ENCODE assay signal across 24 cellular contexts in genomic region chr3:100873624-100874023, GRCh38.
"Had no signal": no experiment of that assay in that cellular context is flagged by ENCODE, and none has a peak within 500 bp of the region (broad histone marks: within the 10 kb centered on the region; RNA-seq: fewer than 3 reads in every experiment).

No MANE protein-coding gene starts in this region.

- H3K4me3 Mint-ChIP-seq: effector memory CD8-positive, alpha-beta T cell; memory B cell; mesothelial cell of epicardium; naive B cell; natural killer cell treated with Interleukin-12 subunit alpha and Interleukin-12 subunit beta and Interleukin-15 and Interleukin-18, amount 100 ng/mL, for 72 hours; neural crest cell; type B pancreatic cell had no signal

- DNase-seq: cortex of kidney; effector memory CD8-positive, alpha-beta T cell; erythroblast; esophagus squamous epithelium; foreskin melanocyte; glutamatergic neuron; heart right ventricle; mucosa of descending colon; naive B cell; right lobe of liver; small intestine; stimulated activated CD4-positive, alpha-beta T cell treated with anti-CD3 and anti-CD28 coated beads, Interleukin-15, amount 100 ng/mL, for 24 hours; stimulated activated CD4-positive, alpha-beta T cell treated with anti-CD3 and anti-CD28 coated beads, Interleukin-4, amount 100 ng/mL, for 1 hour; stimulated activated CD8-positive, alpha-beta memory T cell treated with anti-CD3 and anti-CD28 coated beads, Interleukin-4, amount 100 ng/mL, for 48 hours; stimulated activated naive CD4-positive, alpha-beta T cell treated with Interleukin-2 at 50 U/mL for 16 hours; stomach; tibial artery had no signal

- H3K27ac Mint-ChIP-seq: effector memory CD8-positive, alpha-beta T cell; memory B cell; mesothelial cell of epicardium; naive B cell; natural killer cell treated with Interleukin-12 subunit alpha and Interleukin-12 subunit beta and Interleukin-15 and Interleukin-18, amount 100 ng/mL, for 72 hours; progenitor cell of endocrine pancreas; type B pancreatic cell had no signal

- H3K9me3 Mint-ChIP-seq: effector memory CD8-positive, alpha-beta T cell; memory B cell; naive B cell; natural killer cell treated with Interleukin-12 subunit alpha and Interleukin-12 subunit beta and Interleukin-15 and Interleukin-18, amount 100 ng/mL, for 72 hours; neural crest cell; type B pancreatic cell had no signal

- ATAC-seq: effector memory CD8-positive, alpha-beta T cell; heart right ventricle; left lobe of liver; mucosa of descending colon; natural killer cell treated with Interleukin-12 subunit alpha and Interleukin-12 subunit beta and Interleukin-15 and Interleukin-18, amount 100 ng/mL, for 72 hours; right lobe of liver had no signal

- H3K36me3 Mint-ChIP-seq: memory B cell; mesothelial cell of epicardium; naive B cell; natural killer cell treated with Interleukin-12 subunit alpha and Interleukin-12 subunit beta and Interleukin-15 and Interleukin-18, amount 100 ng/mL, for 72 hours; type B pancreatic cell had no signal

- H3K4me1 Mint-ChIP-seq: memory B cell, mesothelial cell of epicardium, naive B cell, neural crest cell had no signal
